In genomic region chr9:135939351-135940265, GRCh38 we compare ENCODE assay signal across 9 cellular contexts. TPM values are rescaled to one million over a fixed set of nuclear protein-coding genes. Genes with fewer than 3 reads are reported as not detected.
A peak's percentile ranks its signal among the peaks of the same experiment; 100 is the strongest.
DNase-seq lines count a peak whose midpoint lies in the region; ATAC-seq, FAIRE-seq and TF ChIP-seq lines count a peak whose summit lies in the region.
"Had no signal": no experiment of that assay in that cellular context is flagged by ENCODE, and none has a peak within 500 bp of the region (broad histone marks: within the 10 kb centered on the region; RNA-seq: fewer than 3 reads in every experiment).

No MANE protein-coding gene starts in this region.

- H3K27ac ChIP-seq in CD8-positive, alpha-beta T cell (ENCODE audit: low read depth, low read length) = peak overlapping the region; percentile 5
- H3K27ac ChIP-seq: WERI-Rb-1 had no signal

- peak overlapping the region; percentile 61 for H3K4me3 Mint-ChIP-seq in CD8-positive, alpha-beta T cell

- peak overlapping the region; percentile 89 for H3K27ac Mint-ChIP-seq in CD8-positive, alpha-beta T cell

- intact Hi-C loops in CD8-positive, alpha-beta T cell (cut with DNase I, micrococcal nuclease) = no loop called here

- peaks cover 68% of the 10 kb centered on the region for H3K36me3 Mint-ChIP-seq in CD8-positive, alpha-beta T cell

- peaks cover 6% of the 10 kb centered on the region for H3K4me1 Mint-ChIP-seq in CD8-positive, alpha-beta T cell (ENCODE audit: low read depth)

- no peaks in the 10 kb centered on the region for H3K27me3 Mint-ChIP-seq in CD8-positive, alpha-beta T cell (ENCODE audit: low read depth)

- no peaks in the 10 kb centered on the region for H3K27me3 ChIP-seq in CD8-positive, alpha-beta T cell (ENCODE audit: insufficient read depth, low read length)

- peak; percentile 74 for ATAC-seq in CD8-positive, alpha-beta T cell
- peak; percentile 94 to 97 for ATAC-seq in activated CD4-positive, CD25-positive, alpha-beta regulatory T cell treated with anti-CD3 and anti-CD28 coated beads, Interleukin-2, amount 50 U/mL, for 24 hours
- ATAC-seq in HG02678 (IDR thresholded peaks at IDR 0.05; ENCODE audit: unreplicated experiment) (no peak), GM21619 (IDR thresholded peaks at IDR 0.05; ENCODE audit: unreplicated experiment) (no peak), GM18498 (IDR thresholded peaks at IDR 0.05; ENCODE audit: unreplicated experiment) (no peak)

- CTCF ChIA-PET in CD8-positive, alpha-beta T cell (lab: Charles Lee) = no interaction called here

- peaks cover 3% of the 10 kb centered on the region for H3K9me3 Mint-ChIP-seq in CD8-positive, alpha-beta T cell

- H3K9me3 ChIP-seq in CD8-positive, alpha-beta T cell (ENCODE audit: low read length) = no peaks in the 10 kb centered on the region

- DNase-seq in CD8-positive, alpha-beta T cell = peak in 5 of 7 experiments; percentile 13 to 62 (median 33)
- DNase-seq in activated gamma-delta T cell treated with Interleukin-2 at 50 U/mL for 16 hours (peak; percentile 23), GM12892 (ENCODE audit: insufficient read length) (no peak)
- DNase-seq in stimulated activated CD4-positive, alpha-beta T cell treated with anti-CD3 and anti-CD28 coated beads, Interleukin-12 subunit alpha, Interleukin-12 subunit beta, amount 100 ng/mL, for 48 hours (ENCODE audit: low read depth in 2 of 3, low spot score in 1 of 3) = peak in 2 of 3 donors; percentile 61 to 63
- DNase-seq: WERI-Rb-1 had no signal

- POLR2A ChIA-PET in CD8-positive, alpha-beta T cell (lab: Charles Lee) = no interaction called here

- H3K4me1 ChIP-seq in CD8-positive, alpha-beta T cell (ENCODE audit: insufficient read depth, low read length) = no peaks in the 10 kb centered on the region

- FAIRE-seq in GM12892 (lab: Jason Lieb, UNC) = no peak

- H3K36me3 ChIP-seq in CD8-positive, alpha-beta T cell (ENCODE audit: insufficient read depth, low read length) = peaks cover 10% of the 10 kb centered on the region

- no peak for TF ChIP-seq CTCF in CD8-positive, alpha-beta T cell (IDR thresholded peaks at IDR 0.05)

- H3K4me3 ChIP-seq in CD8-positive, alpha-beta T cell (ENCODE audit: low read depth, low read length) = no peak overlapping the region

- TF ChIP-seq POLR2A in GM12892 (IDR thresholded peaks at IDR 0.05; ENCODE audit: low read depth, low read length) = no peak

RNA-seq across cellular contexts. Expression of gene UBAC1, which starts 21.6 kb away (rescaled TPM):
- total RNA-seq in CD8-positive, alpha-beta T cell = 10 to 100 TPM; 18.5 to 22.0 TPM
- polyA plus RNA-seq in GM12892 (2012; ENCODE audit: missing spikeins) = 28.2 TPM

RNA-seq across cellular contexts. Expression of gene CAMSAP1, which starts 32.3 kb away (rescaled TPM):
- 10 to 100 TPM; 16.4 to 20.8 TPM for total RNA-seq in CD8-positive, alpha-beta T cell
- polyA plus RNA-seq in GM12892 (2012; ENCODE audit: missing spikeins) = 10.7 TPM

Comparison
In these comparisons a context has a peak if more than half of its experiments do, and no peak if none do; other contexts are left out.
1. ATAC-seq: peak in CD8-positive, alpha-beta T cell (single experiment) and activated CD4-positive, CD25-positive, alpha-beta regulatory T cell treated with anti-CD3 and anti-CD28 coated beads, Interleukin-2, amount 50 U/mL, for 24 hours (2 of 2); none in HG02678 (single experiment), GM21619 (single experiment) and GM18498 (single experiment).